In genomic region chr19:45147835-45148676, GRCh38 we compare ENCODE assay signal across 13 cellular contexts. TPM values are rescaled to one million over a fixed set of nuclear protein-coding genes. Genes with fewer than 3 reads are reported as not detected.
"Had no signal": no experiment of that assay in that cellular context is flagged by ENCODE, and none has a peak within 500 bp of the region (broad histone marks: within the 10 kb centered on the region; RNA-seq: fewer than 3 reads in every experiment).

No MANE protein-coding gene starts in this region.

- ATAC-seq: activated T-cell treated with anti-CD3 and anti-CD28 coated beads, Interleukin-2, amount 50 U/mL, for 72 hours; natural killer cell treated with Interleukin-12 subunit alpha and Interleukin-12 subunit beta and Interleukin-15 and Interleukin-18, amount 100 ng/mL, for 72 hours had no signal

- H3K9me3 ChIP-seq: left ventricle myocardium inferior had no signal

- H3K4me3 Mint-ChIP-seq: activated CD4-positive, alpha-beta memory T cell treated with anti-CD3 and anti-CD28 coated beads, Interleukin-2, amount 10 ng/mL, durations not matched to agents 7 days and 5 days; activated T-cell treated with anti-CD3 and anti-CD28 coated beads, Interleukin-2, amount 50 U/mL, for 72 hours; memory B cell; natural killer cell treated with Interleukin-12 subunit alpha and Interleukin-12 subunit beta and Interleukin-15 and Interleukin-18, amount 100 ng/mL, for 72 hours; T-helper 2 cell treated with Interferon-gamma antibody and Interleukin-4, amounts not matched to agents 5 μg/mL and 100 μg/mL, for 36 hours had no signal

- H3K4me3 ChIP-seq: left ventricle myocardium inferior had no signal

- H3K9me3 Mint-ChIP-seq: activated T-cell treated with anti-CD3 and anti-CD28 coated beads, Interleukin-2, amount 50 U/mL, for 72 hours; memory B cell; natural killer cell treated with Interleukin-12 subunit alpha and Interleukin-12 subunit beta and Interleukin-15 and Interleukin-18, amount 100 ng/mL, for 72 hours; T-helper 2 cell treated with Interferon-gamma antibody and Interleukin-4, amounts not matched to agents 5 μg/mL and 100 μg/mL, for 36 hours had no signal

- H3K36me3 Mint-ChIP-seq: natural killer cell treated with Interleukin-12 subunit alpha and Interleukin-12 subunit beta and Interleukin-15 and Interleukin-18, amount 100 ng/mL, for 72 hours had no signal

- FAIRE-seq: colon, kidney had no signal

- H3K27ac Mint-ChIP-seq: activated CD4-positive, alpha-beta memory T cell treated with anti-CD3 and anti-CD28 coated beads, Interleukin-2, amount 10 ng/mL, durations not matched to agents 7 days and 5 days; activated T-cell treated with anti-CD3 and anti-CD28 coated beads, Interleukin-2, amount 50 U/mL, for 72 hours; memory B cell; natural killer cell treated with Interleukin-12 subunit alpha and Interleukin-12 subunit beta and Interleukin-15 and Interleukin-18, amount 100 ng/mL, for 72 hours; T-helper 2 cell treated with Interferon-gamma antibody and Interleukin-4, amounts not matched to agents 5 μg/mL and 100 μg/mL, for 36 hours had no signal

- DNase-seq: activated CD4-positive, alpha-beta memory T cell treated with anti-CD3 and anti-CD28 coated beads, Interleukin-2, amount 10 ng/mL, durations not matched to agents 7 days and 5 days; activated T-cell treated with anti-CD3 and anti-CD28 coated beads, Interleukin-2, amount 50 U/mL, for 72 hours; aorta; foreskin melanocyte; kidney; left ventricle myocardium inferior; stimulated activated CD4-positive, alpha-beta T cell treated with anti-CD3 and anti-CD28 coated beads, Interleukin-2, amount 100 ng/mL, for 48 hours; stimulated activated naive CD4-positive, alpha-beta T cell treated with Interleukin-2 at 50 U/mL for 16 hours; trophoblast cell had no signal

- H3K27ac ChIP-seq: left ventricle myocardium inferior had no signal

RNA-seq across cellular contexts. Expression of gene NKPD1, which starts 12.7 kb away (rescaled TPM):
- total RNA-seq: aorta had no signal
